Comparison of ENCODE assay signal across 1 cellular context in genomic region chr19:49856574-49857021, GRCh38.
TF ChIP-seq lines count a peak whose summit lies in the region.

No MANE protein-coding gene starts in this region.

TF ChIP-seq in HepG2, 621 proteins besides CTCF, POLR2A, EP300 and RAD21:
- TF ChIP-seq POLR2G (IDR thresholded peaks at IDR 0.05; ENCODE audit: low read depth, low read length) (0 out of 2 replicates have a peak, but pooled peaks have one; percentile 1), TAF15 (IDR thresholded peaks at IDR 0.05; ENCODE audit: low read depth, low read length, poor library complexity, severe bottlenecking) (no peak), ZNF720 (CRISPR knock-in tag; IDR thresholded peaks at IDR 0.05) (no peak)
